In the genomic region with DNA sequence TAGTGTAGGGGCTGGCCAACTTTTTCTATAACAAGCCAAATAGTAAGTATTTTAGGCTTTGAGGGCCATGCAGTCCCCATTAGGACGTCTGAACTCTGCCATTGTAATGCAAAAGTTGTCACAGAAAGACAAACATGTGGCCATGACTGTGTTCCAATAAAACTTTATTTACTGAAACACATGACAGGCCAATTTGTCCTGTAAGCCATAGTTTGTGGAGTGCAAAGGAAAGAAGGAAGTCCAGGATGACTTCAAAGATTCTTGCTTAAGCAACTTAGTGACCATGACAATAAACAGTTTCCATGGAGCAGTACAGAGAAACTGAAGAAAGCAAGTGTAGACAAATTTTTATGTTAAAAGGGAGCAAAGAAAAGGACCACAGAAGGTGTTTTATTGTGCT, we compare ENCODE assay signal across 24 cellular contexts. TPM values are rescaled to one million over a fixed set of nuclear protein-coding genes. Genes with fewer than 3 reads are reported as not detected.
DNase-seq lines count a peak whose midpoint lies in the region; TF ChIP-seq lines count a peak whose summit lies in the region.
"Had no signal": no experiment of that assay in that cellular context is flagged by ENCODE, and none has a peak within 500 bp of the region (broad histone marks: within the 10 kb centered on the region; RNA-seq: fewer than 3 reads in every experiment).

No MANE protein-coding gene starts in this region.

- no peak for TF ChIP-seq CTCF in HFFc6 (IDR thresholded peaks at IDR 0.05)
- no peak for TF ChIP-seq CTCF in transverse colon (IDR thresholded peaks at IDR 0.05)
- no peak for TF ChIP-seq CTCF in RWPE1 (conservative IDR thresholded peaks at IDR 0.05; ENCODE audit: low read depth)
- TF ChIP-seq CTCF in mammary epithelial cell (conservative IDR thresholded peaks at IDR 0.05 in 1 of 2, IDR thresholded peaks at IDR 0.05 in 1 of 2; ENCODE audit: extremely low read depth in 1 of 2, insufficient read depth in 1 of 2, low read depth in 1 of 2, low read length in 2 of 2), result no peak

- H3K9me3 Mint-ChIP-seq in HFFc6, result no peaks in the 10 kb centered on the region
- H3K9me3 Mint-ChIP-seq: activated CD4-positive, alpha-beta memory T cell treated with anti-CD3 and anti-CD28 coated beads, Interleukin-2, amount 10 ng/mL, durations not matched to agents 7 days and 5 days; central memory CD8-positive, alpha-beta T cell; nephron progenitor cell; stimulated activated naive B cell treated with anti-CD40 and anti-IgM and Interleukin-4, amounts not matched to agents 10 μg/mL and 1 μg/mL and 100 μg/mL, for 72 hours had no signal

- H4K20me1 ChIP-seq in mammary epithelial cell (ENCODE audit: insufficient read depth, low read length), result no peaks in the 10 kb centered on the region

- no peaks in the 10 kb centered on the region; the same call in 1 of the 2 replicates for H3K27me3 Mint-ChIP-seq in HFFc6 (ENCODE audit: insufficient read depth)

- BruUV-seq in mammary epithelial cell (replicated peaks; lab: Mats Ljungman, UMichigan), result no TSS peak

- H2AFZ ChIP-seq in mammary epithelial cell (ENCODE audit: low read depth, low read length), result no peak overlapping the region
- H2AFZ ChIP-seq: PC-9 had no signal

- no peak overlapping the region for H3K9ac ChIP-seq in mammary epithelial cell (ENCODE audit: insufficient read depth, low read length)

- no peak for TF ChIP-seq EP300 in transverse colon (IDR thresholded peaks at IDR 0.05; ENCODE audit: low read depth)

- peaks cover 92% of the 10 kb centered on the region for H3K4me1 Mint-ChIP-seq in HFFc6 (ENCODE audit: low read depth)
- H3K4me1 Mint-ChIP-seq: nephron progenitor cell; stimulated activated naive B cell treated with anti-CD40 and anti-IgM and Interleukin-4, amounts not matched to agents 10 μg/mL and 1 μg/mL and 100 μg/mL, for 72 hours had no signal

- peak overlapping the region; percentile 6; the same call in 1 of the 2 replicates for H3K4me3 Mint-ChIP-seq in HFFc6
- H3K4me3 Mint-ChIP-seq: activated CD4-positive, alpha-beta memory T cell treated with anti-CD3 and anti-CD28 coated beads, Interleukin-2, amount 10 ng/mL, durations not matched to agents 7 days and 5 days; central memory CD8-positive, alpha-beta T cell; nephron progenitor cell; stimulated activated naive B cell treated with anti-CD40 and anti-IgM and Interleukin-4, amounts not matched to agents 10 μg/mL and 1 μg/mL and 100 μg/mL, for 72 hours had no signal

- no peak overlapping the region for H3K4me3 ChIP-seq in transverse colon
- no peak overlapping the region for H3K4me3 ChIP-seq in mammary epithelial cell (replicated peaks in 1 of 3; ENCODE audit: insufficient read depth in 1 of 3, low read depth in 2 of 3, low read length in 3 of 3)
- H3K4me3 ChIP-seq: PC-9, SJSA1 had no signal

- 0% methylated on average over 1 of the region's 1 CpG for WGBS in transverse colon (ENCODE audit: low coverage in 1 of 2), 2 donors
- 13% methylated on average over 1 of the region's 1 CpG for WGBS in mammary epithelial cell (ENCODE audit: low coverage, missing lambda C conversion rate)

- CTCF ChIA-PET in RWPE1 (lab: Yijun Ruan, JAX), result interaction anchor here (0.6 kb wide), 1 partner anchor 13 kb away, joined by 3 read pairs; no protein-coding TSS in a partner anchor
- CTCF ChIA-PET in mammary epithelial cell (lab: Charles Lee; ENCODE audit: low non-redundant PET), result no interaction called here

- H3K36me3 Mint-ChIP-seq in HFFc6 (ENCODE audit: low read depth), result peaks cover 5% of the 10 kb centered on the region; the same call in 1 of the 2 replicates
- H3K36me3 Mint-ChIP-seq: stimulated activated naive B cell treated with anti-CD40 and anti-IgM and Interleukin-4, amounts not matched to agents 10 μg/mL and 1 μg/mL and 100 μg/mL, for 72 hours had no signal

- no peak for TF ChIP-seq POLR2A in transverse colon (IDR thresholded peaks at IDR 0.05)

- in situ Hi-C loops in transverse colon (cut with MboI; ENCODE audit: low pct_ligation_motif_present in 1 of 4, low pct_unique_long_range_greater_than_20kb in 1 of 4, low sequenced_read_pairs in 3 of 4) (no loop called here), mammary epithelial cell (cut with MboI; ENCODE audit: low sequenced_read_pairs in 2 of 2) (loop anchor here (5.0 to 10.0 kb wide), 2 partner anchors 112 to 114 kb away; partner anchors contain the start of gene USP53 (in 2 of the 2))

- H3K4me2 ChIP-seq in mammary epithelial cell (ENCODE audit: insufficient read depth, low read depth, low read length), result no peak overlapping the region
- H3K4me2 ChIP-seq: PC-9 had no signal

- H3K27ac Mint-ChIP-seq in HFFc6, result peak overlapping the region; percentile 80
- H3K27ac Mint-ChIP-seq: activated CD4-positive, alpha-beta memory T cell treated with anti-CD3 and anti-CD28 coated beads, Interleukin-2, amount 10 ng/mL, durations not matched to agents 7 days and 5 days; nephron progenitor cell; stimulated activated naive B cell treated with anti-CD40 and anti-IgM and Interleukin-4, amounts not matched to agents 10 μg/mL and 1 μg/mL and 100 μg/mL, for 72 hours had no signal

- H3K4me1 ChIP-seq in transverse colon (peaks cover 6 to 79% (median 31%) of the 10 kb centered on the region in 4 donors), mammary epithelial cell (ENCODE audit: insufficient read depth, low read length) (peaks cover 21% of the 10 kb centered on the region)

- H3K36me3 ChIP-seq in transverse colon (no peaks in the 10 kb centered on the region), mammary epithelial cell (ENCODE audit: insufficient read depth, low read length) (no peaks in the 10 kb centered on the region)
- H3K36me3 ChIP-seq: SJSA1 had no signal

- POLR2A ChIA-PET in RWPE1 (lab: Yijun Ruan, JAX; ENCODE audit: low non-redundant PET), result no interaction called here

- intact Hi-C loops in transverse colon (cut with DNase I; ENCODE audit: low total_unique reads), result no loop called here
- intact Hi-C loops in mammary epithelial cell (cut with micrococcal nuclease), result loop anchor here (5.0 kb wide), 1 partner anchor 58 kb away; no protein-coding TSS in a partner anchor

- H3K9me3 ChIP-seq in transverse colon, result no peaks in the 10 kb centered on the region
- no peaks in the 10 kb centered on the region for H3K9me3 ChIP-seq in mammary epithelial cell (replicated peaks; ENCODE audit: insufficient read depth, low read length)
- H3K9me3 ChIP-seq: SJSA1 had no signal

- no peaks in the 10 kb centered on the region for H3K79me2 ChIP-seq in mammary epithelial cell (ENCODE audit: insufficient read depth, low read length)

- dilution Hi-C loops in mammary epithelial cell (cut with HindIII; ENCODE audit: low sequenced_read_pairs), result no loop called here

- DNase-seq in HFFc6 (no peak), OCI-M1 (lab: John Stamatoyannopoulos, UW) (peak; percentile 14), kidney tubule cell (ENCODE audit: low spot score) (peak; percentile 46), transverse colon (no peak), RWPE1 (ENCODE audit: low spot score) (no peak), mammary epithelial cell (no peak), NCI-H2029 treated with DMSO at 0.1 percent for 48 hours (lab: John Stamatoyannopoulos, UW) (no peak)
- DNase-seq: activated CD4-positive, alpha-beta memory T cell treated with anti-CD3 and anti-CD28 coated beads, Interleukin-2, amount 10 ng/mL, durations not matched to agents 7 days and 5 days; activated naive CD4-positive, alpha-beta T cell treated with Interleukin-2 at 50 U/mL for 16 hours; activated T-cell treated with anti-CD3 and anti-CD28 coated beads, Interleukin-2, amount 50 U/mL, for 1 hour; anterior cingulate cortex; COR-L47; effector CD4-positive, alpha-beta T cell; H7; mesendoderm; NCI-H1417 treated with DMSO at 0.1 percent for 48 hours; nephron progenitor cell; PC-9; stimulated activated naive B cell treated with anti-CD40 and anti-IgM and Interleukin-4, amounts not matched to agents 10 μg/mL and 1 μg/mL and 100 μg/mL, for 72 hours had no signal

- H3K27me3 ChIP-seq in transverse colon (no peaks in the 10 kb centered on the region), mammary epithelial cell (ENCODE audit: insufficient read depth, low read length) (no peaks in the 10 kb centered on the region)
- H3K27me3 ChIP-seq: SJSA1 had no signal

- H3K27ac ChIP-seq in transverse colon (peak overlapping the region; percentile 31 to 86 (median 55)), RWPE1 (no peak overlapping the region), mammary epithelial cell (ENCODE audit: insufficient read depth, low read depth, low read length) (no peak overlapping the region)
- H3K27ac ChIP-seq: PC-9, SJSA1 had no signal

RNA-seq across cellular contexts. Expression of gene MYOZ2, which starts 35.0 kb away (rescaled TPM):
- under 1 TPM; 0.28 to 0.71 (median 0.37) TPM for total RNA-seq in HFFc6 (2021; fragmentation: NEBNext Ultra II Directional; extraction: Animal tissue kit (Norgen Biotek cat#: 25700))
- total RNA-seq in transverse colon (under 1 TPM in 2 of 4 donors, not detected in 2; 0.27 to 0.32 TPM), mammary epithelial cell (not detected)
- not detected for polyA plus RNA-seq in mammary epithelial cell
- not detected for polyA minus RNA-seq in mammary epithelial cell
- total RNA-seq: activated CD4-positive, alpha-beta memory T cell treated with anti-CD3 and anti-CD28 coated beads, Interleukin-2, amount 10 ng/mL, durations not matched to agents 7 days and 5 days; Daoy; esophagus mucosa; H7; kidney epithelial cell; PC-9; SJSA1 had no signal

Comparison
In these comparisons a context has a peak if more than half of its experiments do, and no peak if none do; other contexts are left out.
1. DNase-seq: peak in OCI-M1 (single experiment) and kidney tubule cell (single experiment); none in HFFc6 (single experiment), transverse colon (single experiment), RWPE1 (single experiment), mammary epithelial cell (single experiment) and NCI-H2029 treated with DMSO at 0.1 percent for 48 hours (single experiment).
2. H3K27ac ChIP-seq: peak in transverse colon (4 of 4); none in RWPE1 (single experiment) and mammary epithelial cell (single experiment).
3. in situ Hi-C loops: an anchor here in mammary epithelial cell (5.0 to 10.0 kb wide); none called in transverse colon.